Comparison of ENCODE assay signal across 2 cellular contexts in genomic region chr2:64988420-64989125, GRCh38.
TF ChIP-seq lines count a peak whose summit lies in the region.

No MANE protein-coding gene starts in this region.

TF ChIP-seq in HEK293, 187 proteins besides CTCF, POLR2A, EP300 and RAD21 (continued from another document and continues in another):
- TF ChIP-seq ZBTB8A (tag by site-specific recombination; IDR thresholded peaks at IDR 0.05) (peak; percentile 88), WT1 (tag by site-specific recombination; IDR thresholded peaks at IDR 0.05) (peak; percentile 87), GLIS2 (tag by site-specific recombination; IDR thresholded peaks at IDR 0.05) (peak; percentile 78), ZNF558 (tag by site-specific recombination; IDR thresholded peaks at IDR 0.05) (no peak), FEZF1 (tag by site-specific recombination; IDR thresholded peaks at IDR 0.05) (peak; percentile 40; the same call in 1 of the 2 replicates), ZNF174 (tag by site-specific recombination; IDR thresholded peaks at IDR 0.05) (no peak), GLIS1 (tag by site-specific recombination; IDR thresholded peaks at IDR 0.05) (peak; percentile 71), KLF8 (tag by site-specific recombination; IDR thresholded peaks at IDR 0.05) (peak; percentile 35), ZNF692 (tag by site-specific recombination; IDR thresholded peaks at IDR 0.05) (0 out of 2 replicates have a peak, but pooled peaks have one; percentile 46), ZNF335 (tag by site-specific recombination; conservative IDR thresholded peaks at IDR 0.05) (peak; percentile 91), ZNF660 (tag by site-specific recombination; IDR thresholded peaks at IDR 0.05) (0 out of 2 replicates have a peak, but pooled peaks have one; percentile 28), MYNN (tag by site-specific recombination; IDR thresholded peaks at IDR 0.05; ENCODE audit: borderline replicate concordance) (no peak), KLF10 (tag by site-specific recombination; IDR thresholded peaks at IDR 0.05) (peak; percentile 10; the same call in 1 of the 2 replicates), PRDM10 (tag by site-specific recombination; IDR thresholded peaks at IDR 0.05) (peak; percentile 81), ZNF138 (tag by site-specific recombination; IDR thresholded peaks at IDR 0.05; ENCODE audit: borderline replicate concordance) (no peak), OVOL3 (tag by site-specific recombination; IDR thresholded peaks at IDR 0.05) (0 out of 2 replicates have a peak, but pooled peaks have one; percentile 22), ZNF791 (tag by site-specific recombination; IDR thresholded peaks at IDR 0.05) (0 out of 2 replicates have a peak, but pooled peaks have one; percentile 39), ZNF354C (tag by site-specific recombination; IDR thresholded peaks at IDR 0.05; ENCODE audit: borderline replicate concordance, low read depth) (no peak), GLI4 (tag by site-specific recombination; IDR thresholded peaks at IDR 0.05) (no peak), KLF7 (tag by site-specific recombination; IDR thresholded peaks at IDR 0.05; ENCODE audit: borderline replicate concordance) (no peak), ZNF341 (tag by site-specific recombination; IDR thresholded peaks at IDR 0.05; ENCODE audit: low read depth) (peak; percentile 78), ZBTB20 (tag by site-specific recombination; IDR thresholded peaks at IDR 0.05) (peak; percentile 87), ZEB2 (tag by site-specific recombination; IDR thresholded peaks at IDR 0.05) (peak; percentile 49; the same call in 1 of the 2 replicates), ZNF514 (tag by site-specific recombination; IDR thresholded peaks at IDR 0.05) (no peak), ZFP37 (tag by site-specific recombination; IDR thresholded peaks at IDR 0.05) (0 out of 2 replicates have a peak, but pooled peaks have one; percentile 54), ZNF423 (tag by site-specific recombination; IDR thresholded peaks at IDR 0.05) (0 out of 2 replicates have a peak, but pooled peaks have one; percentile 24), PATZ1 (tag by site-specific recombination; IDR thresholded peaks at IDR 0.05) (peak; percentile 84)

TF ChIP-seq in K562, 482 proteins besides CTCF, POLR2A, EP300 and RAD21 (continued from another document and continues in another):
- peak in 1 of 2 experiments; percentile 34; a peak in 1 of 4 replicates for TF ChIP-seq HDAC1 (IDR thresholded peaks at IDR 0.05)
- TF ChIP-seq RCOR1 (IDR thresholded peaks at IDR 0.05; ENCODE audit: borderline replicate concordance in 1 of 2, low read depth in 2 of 2, low read length in 2 of 2), result peak; percentile 27 to 42; a peak in 3 of 4 replicates
- peak; percentile 87 for TF ChIP-seq VEZF1 (CRISPR knock-in tag; IDR thresholded peaks at IDR 0.05)
- 0 out of 2 replicates have a peak, but pooled peaks have one; percentile 12 for TF ChIP-seq ZBTB2 (IDR thresholded peaks at IDR 0.05)
- TF ChIP-seq MTA1 (IDR thresholded peaks at IDR 0.05; ENCODE audit: borderline replicate concordance), result 0 out of 2 replicates have a peak, but pooled peaks have one; percentile 51
- 0 out of 2 replicates have a peak, but pooled peaks have one; percentile 26 for TF ChIP-seq TGIF2 (CRISPR knock-in tag; IDR thresholded peaks at IDR 0.05)
- peak; percentile 79 for TF ChIP-seq RBM22 (IDR thresholded peaks at IDR 0.05; ENCODE audit: low read depth, low read length, poor library complexity, severe bottlenecking)
- TF ChIP-seq ESRRA (IDR thresholded peaks at IDR 0.05; ENCODE audit: borderline replicate concordance, low read depth), result 0 out of 2 replicates have a peak, but pooled peaks have one; percentile 10
- peak; percentile 58; the same call in 1 of the 2 replicates for TF ChIP-seq ZNF589 (CRISPR knock-in tag; IDR thresholded peaks at IDR 0.05; ENCODE audit: low read depth)
- no peak for TF ChIP-seq TAL1 (IDR thresholded peaks at IDR 0.05)
- no peak for TF ChIP-seq STAT5A (IDR thresholded peaks at IDR 0.05; ENCODE audit: borderline replicate concordance, low read length)
- TF ChIP-seq ARID3B (CRISPR knock-in tag; IDR thresholded peaks at IDR 0.05; ENCODE audit: borderline replicate concordance), result no peak
- TF ChIP-seq ZNF175 (CRISPR knock-in tag; IDR thresholded peaks at IDR 0.05; ENCODE audit: low read depth), result peak; percentile 58; the same call in 1 of the 2 replicates
- peak; percentile 25; the same call in 1 of the 2 replicates for TF ChIP-seq MBD2 (IDR thresholded peaks at IDR 0.05; ENCODE audit: borderline replicate concordance, low read depth)
- no peak for TF ChIP-seq ETS2 (tag; IDR thresholded peaks at IDR 0.05; ENCODE audit: borderline replicate concordance, poor library complexity, severe bottlenecking)
- TF ChIP-seq FOSL1 (tag; conservative IDR thresholded peaks at IDR 0.05), result peak; percentile 50
- TF ChIP-seq ETV5 (CRISPR knock-in tag; IDR thresholded peaks at IDR 0.05; ENCODE audit: low read depth), result peak; percentile 66
- peak; percentile 95 for TF ChIP-seq CREB3L1 (IDR thresholded peaks at IDR 0.05; ENCODE audit: borderline replicate concordance, low read depth)
- TF ChIP-seq POLR2G (IDR thresholded peaks at IDR 0.05; ENCODE audit: low read depth, low read length), result peak; percentile 94
- TF ChIP-seq KDM5B (IDR thresholded peaks at IDR 0.05; ENCODE audit: insufficient replicate concordance, low read depth, low read length), result peak; percentile 71
- TF ChIP-seq GTF2A2 (tag; IDR thresholded peaks at IDR 0.05), result 0 out of 2 replicates have a peak, but pooled peaks have one; percentile 40
- no peak for TF ChIP-seq XRCC5 (IDR thresholded peaks at IDR 0.05; ENCODE audit: low read depth, low read length)
- TF ChIP-seq POLR2B (IDR thresholded peaks at IDR 0.05; ENCODE audit: low read depth, partially characterized antibody), result peak; percentile 67
- TF ChIP-seq CTCFL (IDR thresholded peaks at IDR 0.05; ENCODE audit: borderline replicate concordance, insufficient read depth, low read depth, low read length, poor library complexity, severe bottlenecking), result peak; percentile 99
- peak; percentile 44; the same call in 1 of the 2 replicates for TF ChIP-seq ZBTB33 (CRISPR knock-in tag; IDR thresholded peaks at IDR 0.05)
- no peak for TF ChIP-seq BDP1 (IDR thresholded peaks at IDR 0.05; ENCODE audit: insufficient read depth, insufficient read length)
- peak; percentile 91 for TF ChIP-seq ZNF263 (CRISPR knock-in tag; IDR thresholded peaks at IDR 0.05; ENCODE audit: borderline replicate concordance)
- no peak for TF ChIP-seq ZNF124 (CRISPR knock-in tag; IDR thresholded peaks at IDR 0.05)
- TF ChIP-seq E2F6 (IDR thresholded peaks at IDR 0.05; ENCODE audit: borderline replicate concordance in 1 of 2, extremely low read depth in 1 of 2, insufficient read depth in 1 of 2, insufficient read length in 1 of 2, low read depth in 1 of 2, low read length in 1 of 2, poor library complexity in 1 of 2, severe bottlenecking in 1 of 2), result peak; percentile 37 to 78
- TF ChIP-seq CEBPG (CRISPR knock-in tag; IDR thresholded peaks at IDR 0.05), result 0 out of 2 replicates have a peak, but pooled peaks have one; percentile 10
- no peak for TF ChIP-seq CEBPG (tag; conservative IDR thresholded peaks at IDR 0.05 in 1 of 2, IDR thresholded peaks at IDR 0.05 in 1 of 2)
- peak; percentile 75; the same call in 1 of the 2 replicates for TF ChIP-seq CXXC5 (CRISPR knock-in tag; IDR thresholded peaks at IDR 0.05)
- TF ChIP-seq ZNF740 (CRISPR knock-in tag; IDR thresholded peaks at IDR 0.05), result peak; percentile 46; the same call in 1 of the 2 replicates
- TF ChIP-seq ZNF740 (tag; IDR thresholded peaks at IDR 0.05), result no peak
- TF ChIP-seq FOXP1 (CRISPR knock-in tag; IDR thresholded peaks at IDR 0.05), result peak; percentile 91; the same call in 1 of the 2 replicates
